Comparison of ENCODE assay signal across 1 cellular context in genomic region chr12:116358850-116359761, GRCh38.
TF ChIP-seq lines count a peak whose summit lies in the region.

No MANE protein-coding gene starts in this region.

TF ChIP-seq in K562, 482 proteins besides CTCF, POLR2A, EP300 and RAD21 (continued from another document and continues in another):
- TF ChIP-seq ZNF518B (CRISPR knock-in tag; IDR thresholded peaks at IDR 0.05) (no peak), THRA (IDR thresholded peaks at IDR 0.05) (no peak), ARNT (IDR thresholded peaks at IDR 0.05) (no peak), POU5F1 (IDR thresholded peaks at IDR 0.05; ENCODE audit: borderline replicate concordance, low read depth, low read length, partially characterized antibody) (no peak), BCOR (IDR thresholded peaks at IDR 0.05) (no peak), MITF (IDR thresholded peaks at IDR 0.05) (no peak), GTF2B (IDR thresholded peaks at IDR 0.05; ENCODE audit: extremely low read depth, insufficient read length) (peak; percentile 38), SIN3A (IDR thresholded peaks at IDR 0.05; ENCODE audit: borderline replicate concordance in 2 of 2, control insufficient read depth in 1 of 2, low read depth in 2 of 2, low read length in 2 of 2) (no peak), TBL1XR1 (IDR thresholded peaks at IDR 0.05; ENCODE audit: low read length in 2 of 2) (no peak), NR1H2 (CRISPR knock-in tag; IDR thresholded peaks at IDR 0.05) (no peak), TFAP4 (CRISPR knock-in tag; IDR thresholded peaks at IDR 0.05; ENCODE audit: borderline replicate concordance) (peak; percentile 65), ZNF589 (CRISPR knock-in tag; IDR thresholded peaks at IDR 0.05; ENCODE audit: low read depth) (peak; percentile 64; the same call in 1 of the 2 replicates), FOXK2 (conservative IDR thresholded peaks at IDR 0.05 in 1 of 2, IDR thresholded peaks at IDR 0.05 in 1 of 2; ENCODE audit: low read depth in 2 of 2) (peak in 1 of 2 experiments; percentile 69), FOXO4 (CRISPR knock-in tag; IDR thresholded peaks at IDR 0.05) (no peak), ZNF140 (CRISPR knock-in tag; IDR thresholded peaks at IDR 0.05) (no peak), MTA1 (IDR thresholded peaks at IDR 0.05; ENCODE audit: borderline replicate concordance) (no peak), TRIM25 (IDR thresholded peaks at IDR 0.05; ENCODE audit: borderline replicate concordance) (no peak), EHMT2 (IDR thresholded peaks at IDR 0.05) (no peak), BDP1 (IDR thresholded peaks at IDR 0.05; ENCODE audit: insufficient read depth, insufficient read length) (no peak), HNRNPH1 (optimal IDR thresholded peaks at IDR 0.05; ENCODE audit: low read depth, low read length) (no peak), COPS2 (conservative IDR thresholded peaks at IDR 0.05) (no peak), ZNF239 (CRISPR knock-in tag; IDR thresholded peaks at IDR 0.05) (peak; percentile 17; the same call in 1 of the 2 replicates), ZFP30 (CRISPR knock-in tag; IDR thresholded peaks at IDR 0.05; ENCODE audit: borderline replicate concordance) (no peak), TSHZ1 (CRISPR knock-in tag; IDR thresholded peaks at IDR 0.05) (no peak), ZNF780A (CRISPR knock-in tag; IDR thresholded peaks at IDR 0.05) (no peak), WHSC1 (IDR thresholded peaks at IDR 0.05; ENCODE audit: low read length) (no peak), HMBOX1 (IDR thresholded peaks at IDR 0.05) (peak; percentile 78), VEZF1 (CRISPR knock-in tag; IDR thresholded peaks at IDR 0.05) (peak; percentile 98), PHB (CRISPR knock-in tag; IDR thresholded peaks at IDR 0.05) (no peak), ZNF165 (CRISPR knock-in tag; IDR thresholded peaks at IDR 0.05; ENCODE audit: borderline replicate concordance) (no peak), ETV6 (IDR thresholded peaks at IDR 0.05; ENCODE audit: borderline replicate concordance in 1 of 2, low read depth in 2 of 2, low read length in 1 of 2) (0 out of 4 replicates have a peak, but pooled peaks of 1 of the 2 experiments have one; percentile 29), ETV6 (CRISPR knock-in tag; IDR thresholded peaks at IDR 0.05; ENCODE audit: borderline replicate concordance) (no peak), GATAD2B (IDR thresholded peaks at IDR 0.05; ENCODE audit: borderline replicate concordance) (no peak), ZNF740 (CRISPR knock-in tag; IDR thresholded peaks at IDR 0.05) (peak; percentile 95), ZNF740 (tag; IDR thresholded peaks at IDR 0.05) (peak in 1 of 2 experiments; percentile 99; a peak in 2 of 4 replicates), POLR2G (IDR thresholded peaks at IDR 0.05; ENCODE audit: low read depth, low read length) (no peak), HLTF (IDR thresholded peaks at IDR 0.05) (no peak), UBTF (IDR thresholded peaks at IDR 0.05; ENCODE audit: borderline replicate concordance in 1 of 2, low read depth in 2 of 2, low read length in 2 of 2) (no peak), ZNF717 (CRISPR knock-in tag; IDR thresholded peaks at IDR 0.05) (no peak)
